ENCODE assay signal across 8 cellular contexts in the genomic region with DNA sequence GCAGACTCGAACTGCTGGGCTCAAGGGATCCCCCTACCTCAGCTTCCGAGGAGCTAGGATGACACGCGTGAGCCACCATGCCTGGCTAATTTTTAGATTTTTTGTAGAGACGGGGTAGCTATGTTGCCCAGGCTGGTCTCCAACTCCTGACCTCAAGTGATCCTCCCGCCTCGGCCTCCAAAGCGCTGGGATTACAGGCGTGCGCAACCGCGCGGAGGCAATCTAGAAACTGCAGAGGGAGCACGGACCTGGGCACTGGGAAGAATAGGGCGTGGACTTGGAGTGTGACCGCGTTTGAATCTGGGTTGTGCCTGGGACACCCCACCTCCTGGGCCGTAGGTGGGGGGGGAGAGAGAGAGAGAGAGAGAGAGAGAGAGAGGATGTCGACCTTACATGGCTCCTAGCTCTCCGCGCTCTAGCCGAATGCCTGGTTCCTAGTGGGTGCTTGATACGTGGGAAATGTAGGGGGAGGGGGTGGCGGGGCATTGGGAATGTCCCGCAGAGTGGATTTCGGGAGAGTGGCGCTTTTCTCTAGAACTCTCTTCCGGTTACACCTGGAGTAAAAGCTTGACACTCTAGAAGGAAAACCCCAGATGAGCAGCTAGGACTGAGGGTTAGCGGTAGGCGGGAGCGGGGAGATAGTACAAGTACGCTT. TPM values are rescaled to one million over a fixed set of nuclear protein-coding genes. Genes with fewer than 3 reads are reported as not detected.
DNase-seq lines count a peak whose midpoint lies in the region; ATAC-seq, FAIRE-seq and TF ChIP-seq lines count a peak whose summit lies in the region.

No MANE protein-coding gene starts in this region.

- H3K4me3 Mint-ChIP-seq in T-helper 17 cell (peak overlapping the region; percentile 94), glutamatergic neuron (ENCODE audit: unreplicated experiment) (peak overlapping the region; percentile 92)

- H3K9ac ChIP-seq in rectal smooth muscle tissue (ENCODE audit: low read length), result no peak overlapping the region

- H3K9me3 Mint-ChIP-seq in glutamatergic neuron (ENCODE audit: unreplicated experiment), result peaks cover 12% of the 10 kb centered on the region

- DNase-seq in T-helper 17 cell (no peak), glutamatergic neuron (no peak), posterior vena cava (ENCODE audit: low spot score) (no peak), frontal cortex (ENCODE audit: low spot score in 2 of 2) (no peak), NCI-H1092 treated with DMSO at 0.1 percent for 48 hours (lab: John Stamatoyannopoulos, UW) (no peak)

- H3K27ac ChIP-seq in rectal smooth muscle tissue (ENCODE audit: low read depth, low read length), result peak overlapping the region; percentile 92

- H3K36me3 ChIP-seq in rectal smooth muscle tissue (ENCODE audit: control insufficient read depth, insufficient read depth, low read length), result peaks cover 4% of the 10 kb centered on the region

- intact Hi-C loops in posterior vena cava (cut with DNase I), result no loop called here

- ATAC-seq in GM18508 (IDR thresholded peaks at IDR 0.05; ENCODE audit: insufficient read depth, unreplicated experiment) (peak; percentile 5), HG02588 (IDR thresholded peaks at IDR 0.05; ENCODE audit: unreplicated experiment) (peak; percentile 6), T-helper 17 cell (peak; percentile 1)

- peaks cover 14% of the 10 kb centered on the region for H3K4me1 ChIP-seq in rectal smooth muscle tissue (ENCODE audit: control insufficient read depth, insufficient read depth, low read length)

- H3K4me1 Mint-ChIP-seq in T-helper 17 cell (peaks cover 43% of the 10 kb centered on the region), glutamatergic neuron (ENCODE audit: low read depth, unreplicated experiment) (peaks cover 30% of the 10 kb centered on the region)

- no peaks in the 10 kb centered on the region for H3K27me3 ChIP-seq in rectal smooth muscle tissue (ENCODE audit: control insufficient read depth, insufficient read depth, low read length)

- no peaks in the 10 kb centered on the region for H3K9me3 ChIP-seq in T-helper 17 cell (ENCODE audit: control insufficient read depth, low read length, poor library complexity, severe bottlenecking)

- FAIRE-seq in frontal cortex (lab: Jason Lieb, UNC), result no peak

- H3K27me3 Mint-ChIP-seq in T-helper 17 cell (no peaks in the 10 kb centered on the region), glutamatergic neuron (ENCODE audit: unreplicated experiment) (peaks cover 13% of the 10 kb centered on the region)

- H3K36me3 Mint-ChIP-seq in T-helper 17 cell (ENCODE audit: low read depth) (peaks cover 2% of the 10 kb centered on the region), glutamatergic neuron (ENCODE audit: unreplicated experiment) (no peaks in the 10 kb centered on the region)

- H3K27ac Mint-ChIP-seq in T-helper 17 cell (peak overlapping the region; percentile 96), glutamatergic neuron (ENCODE audit: unreplicated experiment) (peak overlapping the region; percentile 87)

- no peak for TF ChIP-seq CTCF in glutamatergic neuron (IDR thresholded peaks at IDR 0.05; ENCODE audit: partially characterized antibody, unreplicated experiment)

- peak overlapping the region; percentile 94 for H3K4me3 ChIP-seq in rectal smooth muscle tissue (ENCODE audit: low read length)

RNA-seq across cellular contexts. Expression of gene MAP3K8, which starts 1.2 kb away (rescaled TPM):
- total RNA-seq in T-helper 17 cell (10 to 100 TPM; 26.2 to 38.8 TPM), glutamatergic neuron (ENCODE audit: unreplicated experiment) (1.7 TPM), posterior vena cava (10 to 100 TPM; 58.3 to 62.3 TPM), frontal cortex (4.9 TPM)
